Comparison of ENCODE assay signal across 14 cellular contexts in genomic region chr2:241256168-241256545, GRCh38.
"Had no signal": no experiment of that assay in that cellular context is flagged by ENCODE, and none has a peak within 500 bp of the region (broad histone marks: within the 10 kb centered on the region; RNA-seq: fewer than 3 reads in every experiment).

No MANE protein-coding gene starts in this region.

- H3K9me3 Mint-ChIP-seq: activated naive CD4-positive, alpha-beta T cell treated with anti-CD3 and anti-CD28 coated beads for 36 hours; activated T-helper 2 cell treated with anti-CD3 and anti-CD28 coated beads, Interferon-gamma antibody, Interleukin-2, Interleukin-4, amounts not matched to agents 10 μg/mL and 5 μg/mL and 100 μg/mL, durations not matched to agents 14 hours and 24 hours and 36 hours; neural crest cell had no signal

- H3K9me3 ChIP-seq: ovary, tibial artery, vagina had no signal

- H3K27ac Mint-ChIP-seq: activated naive CD4-positive, alpha-beta T cell treated with anti-CD3 and anti-CD28 coated beads for 36 hours; activated T-helper 2 cell treated with anti-CD3 and anti-CD28 coated beads, Interferon-gamma antibody, Interleukin-2, Interleukin-4, amounts not matched to agents 10 μg/mL and 5 μg/mL and 100 μg/mL, durations not matched to agents 14 hours and 24 hours and 36 hours had no signal

- H3K27ac ChIP-seq: cardiac muscle cell, tibial artery, vagina had no signal

- H3K4me3 ChIP-seq: cardiac muscle cell, dorsolateral prefrontal cortex, ovary, tibial artery, vagina had no signal

- H3K4me1 ChIP-seq: tibial artery, vagina had no signal

- H3K4me1 Mint-ChIP-seq: neural crest cell had no signal

- H3K4me3 Mint-ChIP-seq: activated naive CD4-positive, alpha-beta T cell treated with anti-CD3 and anti-CD28 coated beads for 36 hours; neural crest cell had no signal

- H3K36me3 ChIP-seq: ovary had no signal

- DNase-seq: activated CD4-positive, alpha-beta T cell treated with anti-CD3 and anti-CD28 coated beads, Interleukin-2, amount 50 U/mL, for 4 hours; activated naive CD4-positive, alpha-beta T cell treated with anti-CD3 and anti-CD28 coated beads for 36 hours; activated T-cell treated with anti-CD3 and anti-CD28 coated beads, Interleukin-2, amount 50 U/mL, for 1 hour; kidney glomerular epithelial cell; midbrain; stimulated activated CD4-positive, alpha-beta T cell treated with anti-CD3 and anti-CD28 coated beads, Interleukin-12 subunit alpha, Interleukin-12 subunit beta, amount 100 ng/mL, for 4 hours; stimulated activated CD4-positive, alpha-beta T cell treated with anti-CD3 and anti-CD28 coated beads, Interleukin-2, amount 100 ng/mL, for 24 hours; tibial artery had no signal

- H3K27me3 ChIP-seq: cardiac muscle cell, dorsolateral prefrontal cortex, ovary, tibial artery, vagina had no signal
